Comparison of ENCODE assay signal across 9 cellular contexts in the genomic region with DNA sequence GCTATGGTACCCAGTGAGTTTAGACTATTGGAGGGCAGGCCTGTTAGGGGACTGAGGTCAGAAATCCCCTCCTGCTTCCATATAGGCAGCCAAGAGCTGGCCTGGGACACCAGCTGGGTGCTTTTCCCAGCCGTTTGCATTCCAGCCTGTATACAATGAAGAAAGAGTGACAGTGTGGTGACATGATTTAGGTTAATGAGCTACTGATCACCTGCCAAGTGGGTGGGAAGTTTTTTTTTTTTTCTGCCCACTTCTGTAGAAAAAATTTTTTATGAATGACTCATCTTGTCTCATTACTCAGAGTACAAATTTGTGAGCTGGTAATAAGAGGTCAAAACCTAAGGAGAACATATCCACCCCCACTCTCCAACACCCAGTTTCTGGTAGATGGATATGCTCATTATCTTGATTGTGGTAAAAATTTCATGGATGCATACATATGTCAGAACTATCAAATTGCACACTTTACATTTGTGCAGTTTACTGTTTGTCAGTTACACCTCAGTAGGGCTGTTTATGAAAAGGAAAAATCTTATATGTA. TPM values are rescaled to one million over a fixed set of nuclear protein-coding genes. Genes with fewer than 3 reads are reported as not detected.
DNase-seq lines count a peak whose midpoint lies in the region; ATAC-seq and TF ChIP-seq lines count a peak whose summit lies in the region.
"Had no signal": no experiment of that assay in that cellular context is flagged by ENCODE, and none has a peak within 500 bp of the region (broad histone marks: within the 10 kb centered on the region; RNA-seq: fewer than 3 reads in every experiment).

No MANE protein-coding gene starts in this region.

- WGBS in SK-N-SH (ENCODE audit: low lambda C conversion rate): no CpG with 5 or more reads among the region's 1 CpG

- no peak overlapping the region for H3K4me3 Mint-ChIP-seq in GM23338

- H4K20me1 ChIP-seq in GM23338 (replicated peaks; ENCODE audit: insufficient read depth): no peaks in the 10 kb centered on the region
- no peaks in the 10 kb centered on the region for H4K20me1 ChIP-seq in SK-N-SH (ENCODE audit: insufficient read depth)

- TF ChIP-seq CTCF in AG04449 (IDR thresholded peaks at IDR 0.05; ENCODE audit: insufficient read depth, low read length, missing control alignments): no peak
- no peak for TF ChIP-seq CTCF in GM23338 (conservative IDR thresholded peaks at IDR 0.05; ENCODE audit: low read depth in 2 of 2)
- no peak for TF ChIP-seq CTCF in SK-N-SH (IDR thresholded peaks at IDR 0.05)
- no peak for TF ChIP-seq CTCF in kidney epithelial cell (IDR thresholded peaks at IDR 0.05; ENCODE audit: insufficient read depth, low read length, poor library complexity, severe bottlenecking)
- TF ChIP-seq CTCF in ascending aorta (IDR thresholded peaks at IDR 0.05): no peak
- TF ChIP-seq CTCF in colonic mucosa (IDR thresholded peaks at IDR 0.05): no peak

- H3K27me3 Mint-ChIP-seq in GM23338 (ENCODE audit: insufficient read depth, low read depth, poor library complexity): peaks cover 5% of the 10 kb centered on the region

- intact Hi-C loops in ascending aorta (cut with DNase I) (no loop called here), colonic mucosa (cut with DNase I) (no loop called here)

- DNase-seq in AG04449 (ENCODE audit: low read depth, low spot score): peak; percentile 33
- DNase-seq in GM23338 (ENCODE audit: low spot score): no peak
- no peak for DNase-seq in SK-N-SH
- DNase-seq in kidney epithelial cell (ENCODE audit: low read depth): peak; percentile 65
- no peak for DNase-seq in ascending aorta (ENCODE audit: low spot score in 2 of 2)
- no peak for DNase-seq in colonic mucosa
- DNase-seq: heart left ventricle had no signal

- 0 out of 4 replicates have a peak, but pooled peaks of 1 of the 2 experiments have one; percentile 31 for TF ChIP-seq EP300 in SK-N-SH (IDR thresholded peaks at IDR 0.05; ENCODE audit: borderline replicate concordance in 1 of 2, low read depth in 1 of 2, low read length in 1 of 2)

- no peaks in the 10 kb centered on the region for H3K9me3 ChIP-seq in SK-N-SH
- H3K9me3 ChIP-seq in ascending aorta: no peaks in the 10 kb centered on the region
- no peaks in the 10 kb centered on the region for H3K9me3 ChIP-seq in colonic mucosa
- H3K9me3 ChIP-seq: heart left ventricle had no signal

- H3K9me2 ChIP-seq in GM23338 (ENCODE audit: insufficient read depth) (no peaks in the 10 kb centered on the region), SK-N-SH (no peaks in the 10 kb centered on the region)

- H3K4me3 ChIP-seq in AG04449 (ENCODE audit: low read depth, low read length) (no peak overlapping the region), GM23338 (no peak overlapping the region), SK-N-SH (ENCODE audit: low read depth in 2 of 2, low read length in 1 of 2) (no peak overlapping the region), kidney epithelial cell (ENCODE audit: low read depth, low read length) (no peak overlapping the region), ascending aorta (no peak overlapping the region), colonic mucosa (no peak overlapping the region)
- H3K4me3 ChIP-seq: heart left ventricle had no signal

- no peaks in the 10 kb centered on the region; the same call in 1 of the 2 replicates for H3K4me1 ChIP-seq in GM23338 (ENCODE audit: insufficient read depth)
- peaks cover 0 to 12% of the 10 kb centered on the region in 2 experiments; a peak in 2 of 4 replicates for H3K4me1 ChIP-seq in SK-N-SH (ENCODE audit: control insufficient read depth in 1 of 2, insufficient read depth in 2 of 2, low read depth in 1 of 2, low read length in 1 of 2)
- H3K4me1 ChIP-seq in ascending aorta: no peaks in the 10 kb centered on the region
- H3K4me1 ChIP-seq in colonic mucosa: no peaks in the 10 kb centered on the region
- H3K4me1 ChIP-seq: heart left ventricle had no signal

- no peaks in the 10 kb centered on the region for H3K36me3 Mint-ChIP-seq in GM23338 (ENCODE audit: low read depth)

- H3K79me2 ChIP-seq in GM23338 (replicated peaks; ENCODE audit: insufficient read depth): no peaks in the 10 kb centered on the region
- H3K79me2 ChIP-seq in SK-N-SH (ENCODE audit: insufficient read depth): no peaks in the 10 kb centered on the region

- TF ChIP-seq RAD21 in SK-N-SH (IDR thresholded peaks at IDR 0.05; ENCODE audit: low read length): no peak

- H2AFZ ChIP-seq in GM23338: no peak overlapping the region
- no peak overlapping the region for H2AFZ ChIP-seq in SK-N-SH (ENCODE audit: low read depth)

- no peak overlapping the region for H3K27ac ChIP-seq in GM23338 (ENCODE audit: low read depth)
- peak overlapping the region in 1 of 2 experiments; percentile 7; a peak in 1 of 4 replicates for H3K27ac ChIP-seq in SK-N-SH (ENCODE audit: low read depth in 2 of 2, low read length in 1 of 2)
- H3K27ac ChIP-seq in ascending aorta: no peak overlapping the region
- no peak overlapping the region for H3K27ac ChIP-seq in colonic mucosa
- H3K27ac ChIP-seq: heart left ventricle had no signal

- POLR2A ChIA-PET in AG04449 (lab: Yijun Ruan, JAX) (interaction anchor here (1.2 kb wide), 1 partner anchor 16 kb away, joined by 5 read pairs; no protein-coding TSS in a partner anchor), SK-N-SH (lab: Yijun Ruan, JAX) (no interaction called here)

- CTCF ChIA-PET in AG04449 (lab: Yijun Ruan, JAX): no interaction called here
- CTCF ChIA-PET in SK-N-SH (lab: Yijun Ruan, JAX): no interaction called here

- no peaks in the 10 kb centered on the region for H3K9me3 Mint-ChIP-seq in GM23338

- ATAC-seq in GM23338 (peak; percentile 63), HG03520 (IDR thresholded peaks at IDR 0.05; ENCODE audit: unreplicated experiment) (no peak), HG03521 (IDR thresholded peaks at IDR 0.05; ENCODE audit: unreplicated experiment) (no peak)

- H3K4me1 Mint-ChIP-seq in GM23338: peaks cover 4% of the 10 kb centered on the region; the same call in 1 of the 3 replicates

- H3K9ac ChIP-seq in SK-N-SH (no peak overlapping the region), colonic mucosa (ENCODE audit: low read depth in 2 of 2, low read length in 2 of 2) (no peak overlapping the region)

- H3K36me3 ChIP-seq in GM23338 (ENCODE audit: insufficient read depth) (no peaks in the 10 kb centered on the region), SK-N-SH (replicated peaks in 1 of 2; ENCODE audit: control insufficient read depth in 1 of 2, insufficient read depth in 2 of 2, low read length in 1 of 2) (no peaks in the 10 kb centered on the region), kidney epithelial cell (ENCODE audit: control insufficient read depth, insufficient read depth, low read length) (no peaks in the 10 kb centered on the region), ascending aorta (no peaks in the 10 kb centered on the region), colonic mucosa (no peaks in the 10 kb centered on the region)
- H3K36me3 ChIP-seq: heart left ventricle had no signal

- H3F3A ChIP-seq in GM23338 (replicated peaks; ENCODE audit: low read depth): no peaks in the 10 kb centered on the region
- no peaks in the 10 kb centered on the region for H3F3A ChIP-seq in SK-N-SH (replicated peaks; ENCODE audit: insufficient read depth)

- H3K27ac Mint-ChIP-seq in GM23338: no peak overlapping the region

- H3K27me3 ChIP-seq in GM23338 (ENCODE audit: insufficient read depth) (no peaks in the 10 kb centered on the region), SK-N-SH (ENCODE audit: insufficient read depth) (no peaks in the 10 kb centered on the region), kidney epithelial cell (ENCODE audit: control insufficient read depth, insufficient read depth, low read length) (no peaks in the 10 kb centered on the region), ascending aorta (no peaks in the 10 kb centered on the region), colonic mucosa (no peaks in the 10 kb centered on the region)
- H3K27me3 ChIP-seq: heart left ventricle had no signal

- no peak overlapping the region for H3K4me2 ChIP-seq in GM23338
- no peak overlapping the region for H3K4me2 ChIP-seq in SK-N-SH

TF ChIP-seq in GM23338, 12 proteins besides CTCF, POLR2A, EP300 and RAD21 (continues in another document):
- no peak for TF ChIP-seq ZNF114 (CRISPR knock-in tag; IDR thresholded peaks at IDR 0.05)
- no peak for TF ChIP-seq EZH2phosphoT487 (IDR thresholded peaks at IDR 0.05; ENCODE audit: unreplicated experiment)
- TF ChIP-seq NANOG (IDR thresholded peaks at IDR 0.05; ENCODE audit: borderline replicate concordance): no peak
- TF ChIP-seq JUNB (IDR thresholded peaks at IDR 0.05; ENCODE audit: unreplicated experiment): no peak
- TF ChIP-seq CREB1 (CRISPR knock-in tag; IDR thresholded peaks at IDR 0.05; ENCODE audit: low read depth): no peak

TF ChIP-seq in SK-N-SH, 30 proteins besides CTCF, POLR2A, EP300 and RAD21 (continues in another document):
- TF ChIP-seq MXI1 (IDR thresholded peaks at IDR 0.05; ENCODE audit: low read depth, low read length): no peak
- TF ChIP-seq, protein P1, sequence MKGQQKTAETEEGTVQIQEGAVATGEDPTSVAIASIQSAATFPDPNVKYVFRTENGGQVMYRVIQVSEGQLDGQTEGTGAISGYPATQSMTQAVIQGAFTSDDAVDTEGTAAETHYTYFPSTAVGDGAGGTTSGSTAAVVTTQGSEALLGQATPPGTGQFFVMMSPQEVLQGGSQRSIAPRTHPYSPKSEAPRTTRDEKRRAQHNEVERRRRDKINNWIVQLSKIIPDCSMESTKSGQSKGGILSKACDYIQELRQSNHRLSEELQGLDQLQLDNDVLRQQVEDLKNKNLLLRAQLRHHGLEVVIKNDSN (IDR thresholded peaks at IDR 0.05; ENCODE audit: borderline replicate concordance, low read depth): no peak

RNA-seq across cellular contexts. Expression of gene CGN, which starts 16.4 kb away (rescaled TPM):
- 37.0 and 46.1 TPM in 2 replicates for total RNA-seq in GM23338 (2014; rRNA removed; shearing (Covaris generic))
- polyA plus RNA-seq in GM23338 (2016; fragmentation: Nextera tagmentation; extraction: Ambion mirVana) (11.8 and 13.9 TPM in 2 replicates), SK-N-SH (2012; rRNA removed) (0.36 and 0.44 TPM in 2 replicates)
- 0.12 and 0.64 TPM in 2 replicates for polyA plus RNA-seq in SK-N-SH (2012; cell fraction: cytosol; rRNA removed)
- 1.4 and 1.5 TPM in 2 replicates for polyA plus RNA-seq in SK-N-SH (2012; cell fraction: nucleus; rRNA removed)
- total RNA-seq in kidney epithelial cell (23.6 and 29.3 TPM in 2 replicates), ascending aorta (not detected), colonic mucosa (100 to 1,000 TPM; 118 to 148 TPM)

RNA-seq across cellular contexts. Expression of gene POGZ, which starts 35.5 kb away (rescaled TPM):
- 65.1 and 72.5 TPM in 2 replicates for total RNA-seq in GM23338 (2014; rRNA removed; shearing (Covaris generic))
- 34.7 and 47.0 TPM in 2 replicates for polyA plus RNA-seq in GM23338 (2016; fragmentation: Nextera tagmentation; extraction: Ambion mirVana)
- polyA plus RNA-seq in SK-N-SH (2012; rRNA removed): 23.9 and 30.2 TPM in 2 replicates
- polyA plus RNA-seq in SK-N-SH (2012; cell fraction: cytosol; rRNA removed): 11.7 and 14.0 TPM in 2 replicates
- 114 and 159 TPM in 2 replicates for polyA plus RNA-seq in SK-N-SH (2012; cell fraction: nucleus; rRNA removed)
- total RNA-seq in kidney epithelial cell: 30.3 and 36.4 TPM in 2 replicates
- 18.1 TPM for total RNA-seq in ascending aorta
- 10 to 100 TPM; 49.6 to 50.0 TPM for total RNA-seq in colonic mucosa

RNA-seq across cellular contexts. Expression of gene TUFT1, which starts 45.3 kb away (rescaled TPM):
- total RNA-seq in GM23338 (2014; rRNA removed; shearing (Covaris generic)): 10.4 and 11.9 TPM in 2 replicates
- 5.6 and 6.0 TPM in 2 replicates for polyA plus RNA-seq in GM23338 (2016; fragmentation: Nextera tagmentation; extraction: Ambion mirVana)
- 20.6 and 27.9 TPM in 2 replicates for polyA plus RNA-seq in SK-N-SH (2012; rRNA removed)
- polyA plus RNA-seq in SK-N-SH (2012; cell fraction: cytosol; rRNA removed): 21.1 and 22.1 TPM in 2 replicates
- polyA plus RNA-seq in SK-N-SH (2012; cell fraction: nucleus; rRNA removed): 28.8 and 43.7 TPM in 2 replicates
- 69.1 and 74.4 TPM in 2 replicates for total RNA-seq in kidney epithelial cell
- 2.3 TPM for total RNA-seq in ascending aorta
- total RNA-seq in colonic mucosa: 10 to 100 TPM; 25.5 to 40.6 TPM

Comparison
In these comparisons a context has a peak if more than half of its experiments do, and no peak if none do; other contexts are left out.
1. DNase-seq: peak in AG04449 (single experiment) and kidney epithelial cell (single experiment); none in GM23338 (single experiment), SK-N-SH (single experiment), ascending aorta (0 of 2) and colonic mucosa (single experiment).
2. RNA of gene CGN, which starts 16.4 kb away (total RNA-seq): 118 to 148 TPM in colonic mucosa, 37.0 to 46.1 TPM in GM23338 and 23.6 to 29.3 TPM in kidney epithelial cell; not detected in ascending aorta (single experiment); every median in the first group is over 10 times any median in the second.